9 cellular contexts compared by ENCODE assay signal in genomic region chr1:117671781-117672501, GRCh38.
DNase-seq lines count a peak whose midpoint lies in the region; ATAC-seq, FAIRE-seq and TF ChIP-seq lines count a peak whose summit lies in the region.
"Had no signal": no experiment of that assay in that cellular context is flagged by ENCODE, and none has a peak within 500 bp of the region (broad histone marks: within the 10 kb centered on the region; RNA-seq: fewer than 3 reads in every experiment).

No MANE protein-coding gene starts in this region.

- DNase-seq in CMK (ENCODE audit: low read depth): peak; percentile 56
- peak; percentile 48 for DNase-seq in NCI-H146 treated with DMSO at 0.1 percent for 48 hours (lab: John Stamatoyannopoulos, UW; ENCODE audit: unreplicated experiment)
- peak; percentile 58 for DNase-seq in endothelial cell of umbilical vein (ENCODE audit: low read depth, low spot score)
- no peak for DNase-seq in naive B cell
- DNase-seq in type B pancreatic cell (ENCODE audit: extremely low spot score, unreplicated experiment): no peak
- no peak for DNase-seq in NCI-H524 (lab: John Stamatoyannopoulos, UW)
- DNase-seq in AG08395 (ENCODE audit: low spot score): no peak
- no peak for DNase-seq in mesothelial cell of epicardium (ENCODE audit: low spot score in 2 of 2, unreplicated experiment in 2 of 2)
- DNase-seq: activated CD8-positive, alpha-beta memory T cell treated with anti-CD3 and anti-CD28 coated beads, Interleukin-2, amount 10 ng/mL, durations not matched to agents 7 days and 5 days had no signal

- H3K4me3 Mint-ChIP-seq in naive B cell (peak overlapping the region in 6 of 8 donors; percentile 34 to 80 (median 60)), type B pancreatic cell (no peak overlapping the region), mesothelial cell of epicardium (no peak overlapping the region)
- H3K4me3 Mint-ChIP-seq: activated CD8-positive, alpha-beta memory T cell treated with anti-CD3 and anti-CD28 coated beads, Interleukin-2, amount 10 ng/mL, durations not matched to agents 7 days and 5 days had no signal

- H3K4me3 ChIP-seq in endothelial cell of umbilical vein (replicated peaks in 1 of 3; ENCODE audit: insufficient read depth in 1 of 3, low read depth in 1 of 3, low read length in 3 of 3): no peak overlapping the region

- H3K9me3 ChIP-seq in endothelial cell of umbilical vein (replicated peaks; ENCODE audit: control insufficient read depth, insufficient read depth, low read length): no peaks in the 10 kb centered on the region

- H3K27ac Mint-ChIP-seq in naive B cell (peak overlapping the region; percentile 15 to 99 (median 82)), type B pancreatic cell (no peak overlapping the region), mesothelial cell of epicardium (no peak overlapping the region)

- no peaks in the 10 kb centered on the region for H4K20me1 ChIP-seq in endothelial cell of umbilical vein (replicated peaks; ENCODE audit: control insufficient read depth, extremely low read depth, insufficient read depth, low read length)

- BruUV-seq in endothelial cell of umbilical vein (replicated peaks; lab: Mats Ljungman, UMichigan): no TSS peak

- H3K36me3 Mint-ChIP-seq in naive B cell (no peaks in the 10 kb centered on the region), type B pancreatic cell (no peaks in the 10 kb centered on the region), mesothelial cell of epicardium (no peaks in the 10 kb centered on the region)

- dilution Hi-C loops in endothelial cell of umbilical vein (cut with MboI; ENCODE audit: extremely low pct_ligation_motif_present, low sequenced_read_pairs): no loop called here

- no peaks in the 10 kb centered on the region for H3K27me3 ChIP-seq in endothelial cell of umbilical vein (ENCODE audit: control insufficient read depth in 2 of 2, insufficient read depth in 2 of 2, low read length in 2 of 2)

- H3K9ac ChIP-seq in endothelial cell of umbilical vein (replicated peaks; ENCODE audit: extremely low read depth, insufficient read depth, low read length): no peak overlapping the region

- H3K27ac ChIP-seq in endothelial cell of umbilical vein (ENCODE audit: insufficient read depth, low read depth, low read length): no peak overlapping the region

- intact Hi-C loops in endothelial cell of umbilical vein (cut with micrococcal nuclease): loop anchor here (1.0 to 10.0 kb wide), 6 partner anchors 17 to 607 kb away; partner anchors contain the start of genes TENT5C and TTF2

- POLR2A ChIA-PET in endothelial cell of umbilical vein (lab: Charles Lee): no interaction called here

- peak overlapping the region; percentile 70 for H2AFZ ChIP-seq in endothelial cell of umbilical vein (ENCODE audit: low read depth, low read length)

- peak; percentile 86 for FAIRE-seq in endothelial cell of umbilical vein (lab: Jason Lieb, UNC)

- CTCF ChIA-PET in endothelial cell of umbilical vein (lab: Charles Lee): interaction anchor here (0.9 to 3.4 kb wide), 9 partner anchors 9 to 137 kb away, joined by 3 to 37 read pairs (median 3); no protein-coding TSS in a partner anchor

- no peaks in the 10 kb centered on the region for H3K79me2 ChIP-seq in endothelial cell of umbilical vein (ENCODE audit: control insufficient read depth, insufficient read depth, low read length)

- H3K36me3 ChIP-seq in endothelial cell of umbilical vein (ENCODE audit: control insufficient read depth in 2 of 2, extremely low read depth in 1 of 2, insufficient read depth in 2 of 2, low read length in 2 of 2): no peaks in the 10 kb centered on the region

- no peak overlapping the region for H3K4me2 ChIP-seq in endothelial cell of umbilical vein (ENCODE audit: insufficient read depth, low read length)

- H3K4me1 ChIP-seq in endothelial cell of umbilical vein (ENCODE audit: control insufficient read depth, extremely low read depth, insufficient read depth, low read length): peaks cover 14% of the 10 kb centered on the region

- ATAC-seq in naive B cell (ENCODE audit: low read depth in 2 of 2): no peak
- ATAC-seq: activated CD8-positive, alpha-beta memory T cell treated with anti-CD3 and anti-CD28 coated beads, Interleukin-2, amount 10 ng/mL, durations not matched to agents 7 days and 5 days had no signal

- TF ChIP-seq CTCF in endothelial cell of umbilical vein (IDR thresholded peaks at IDR 0.05; ENCODE audit: extremely low read depth in 1 of 2, insufficient read depth in 1 of 2, low read depth in 1 of 2, low read length in 2 of 2) (peak; percentile 44 to 50), type B pancreatic cell (conservative IDR thresholded peaks at IDR 0.05) (no peak), mesothelial cell of epicardium (IDR thresholded peaks at IDR 0.05; ENCODE audit: unreplicated experiment) (no peak)

- H3K9me3 Mint-ChIP-seq in naive B cell: peaks cover 0 to 4% (median 0%) of the 10 kb centered on the region in 7 donors
- H3K9me3 Mint-ChIP-seq in type B pancreatic cell: no peaks in the 10 kb centered on the region
- no peaks in the 10 kb centered on the region for H3K9me3 Mint-ChIP-seq in mesothelial cell of epicardium

- H3K9me1 ChIP-seq in endothelial cell of umbilical vein (replicated peaks; ENCODE audit: control insufficient read depth, extremely low read depth, insufficient read depth, low read length): no peaks in the 10 kb centered on the region

- H3K27me3 Mint-ChIP-seq in naive B cell (no peaks in the 10 kb centered on the region), type B pancreatic cell (peaks cover 8% of the 10 kb centered on the region), mesothelial cell of epicardium (ENCODE audit: low read depth) (peaks cover 10% of the 10 kb centered on the region)
- H3K27me3 Mint-ChIP-seq: activated CD8-positive, alpha-beta memory T cell treated with anti-CD3 and anti-CD28 coated beads, Interleukin-2, amount 10 ng/mL, durations not matched to agents 7 days and 5 days had no signal

- H3K4me1 Mint-ChIP-seq in naive B cell (peaks cover 46 to 71% (median 65%) of the 10 kb centered on the region in 3 donors), type B pancreatic cell (ENCODE audit: unreplicated experiment) (peaks cover 5% of the 10 kb centered on the region), mesothelial cell of epicardium (no peaks in the 10 kb centered on the region)

- TF ChIP-seq POLR2A in endothelial cell of umbilical vein (IDR thresholded peaks at IDR 0.05; ENCODE audit: low read depth, low read length): no peak

TF ChIP-seq in endothelial cell of umbilical vein, 7 proteins besides CTCF, POLR2A, EP300 and RAD21:
- no peak for TF ChIP-seq GATA2 (IDR thresholded peaks at IDR 0.05; ENCODE audit: insufficient read depth, insufficient read length, low read depth, low read length)
- TF ChIP-seq MYC (IDR thresholded peaks at IDR 0.05; ENCODE audit: low read depth, low read length): no peak
- TF ChIP-seq, protein P1, sequence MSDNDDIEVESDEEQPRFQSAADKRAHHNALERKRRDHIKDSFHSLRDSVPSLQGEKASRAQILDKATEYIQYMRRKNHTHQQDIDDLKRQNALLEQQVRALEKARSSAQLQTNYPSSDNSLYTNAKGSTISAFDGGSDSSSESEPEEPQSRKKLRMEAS (IDR thresholded peaks at IDR 0.05; ENCODE audit: insufficient read depth, insufficient read length): no peak
- no peak for TF ChIP-seq EZH2 (IDR thresholded peaks at IDR 0.05; ENCODE audit: borderline replicate concordance, low read depth, low read length, severe bottlenecking)
- TF ChIP-seq JUN (IDR thresholded peaks at IDR 0.05; ENCODE audit: borderline replicate concordance, insufficient read depth, insufficient read length, low read depth): no peak
- TF ChIP-seq FOS (IDR thresholded peaks at IDR 0.05; ENCODE audit: borderline replicate concordance, insufficient read depth, low read length): no peak
- TF ChIP-seq POLR2AphosphoS5 (IDR thresholded peaks at IDR 0.05; ENCODE audit: insufficient read depth, low read depth, low read length): no peak

Comparison
In these comparisons a context has a peak if more than half of its experiments do, and no peak if none do; other contexts are left out.
1. DNase-seq: peak in CMK (single experiment), NCI-H146 treated with DMSO at 0.1 percent for 48 hours (single experiment) and endothelial cell of umbilical vein (single experiment); none in naive B cell (single experiment), type B pancreatic cell (single experiment), NCI-H524 (0 of 2), AG08395 (single experiment) and mesothelial cell of epicardium (0 of 2).
2. CTCF ChIP-seq: peak in endothelial cell of umbilical vein (2 of 2); none in type B pancreatic cell (single experiment) and mesothelial cell of epicardium (single experiment).
3. H3K27ac Mint-ChIP-seq: peak in naive B cell (6 of 6); none in type B pancreatic cell (single experiment) and mesothelial cell of epicardium (single experiment).
4. H3K4me3 Mint-ChIP-seq: peak in naive B cell (6 of 8); none in type B pancreatic cell (single experiment) and mesothelial cell of epicardium (single experiment).